In the genomic region with DNA sequence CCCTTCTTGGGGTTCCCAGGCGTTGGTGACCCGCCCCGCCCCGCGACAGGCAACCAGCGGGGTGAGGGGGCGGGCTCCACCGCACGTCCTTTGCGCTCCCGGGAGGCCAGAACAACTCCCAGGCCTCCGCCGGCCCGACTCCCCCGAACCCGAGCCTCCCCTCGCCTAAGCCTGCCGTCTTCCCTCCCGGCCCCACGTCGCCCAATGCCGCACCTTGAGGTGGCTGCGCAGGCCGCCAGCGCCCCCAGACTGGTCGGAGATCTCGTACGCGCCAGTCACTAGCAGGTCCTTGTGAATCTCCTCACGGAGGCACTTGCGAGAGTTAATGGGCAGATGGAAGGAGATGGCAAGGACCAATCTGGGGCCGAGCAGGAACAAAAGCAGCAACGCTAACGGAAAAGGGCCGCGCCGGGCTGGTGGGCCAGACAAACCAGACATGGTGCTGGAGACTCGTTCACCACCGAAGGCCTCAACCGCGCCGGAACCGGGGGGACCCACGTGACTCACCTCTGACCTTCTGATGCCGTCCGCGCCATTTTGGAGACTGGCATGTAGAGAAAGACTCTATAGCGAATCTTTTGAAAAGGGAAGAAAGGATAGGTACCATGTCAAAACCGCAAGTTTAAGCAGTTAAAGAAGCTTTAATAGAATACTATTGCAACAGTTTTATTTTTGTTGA, we compare ENCODE assay signal across 8 cellular contexts. TPM values are rescaled to one million over a fixed set of nuclear protein-coding genes. Genes with fewer than 3 reads are reported as not detected.
DNase-seq lines count a peak whose midpoint lies in the region; ATAC-seq and TF ChIP-seq lines count a peak whose summit lies in the region.

Gene TMED10 (minus strand): TSS at position 471 of the 679 bp plus-strand sequence. CDS start 33 bp downstream, at position 438.

- peaks cover 15% of the 10 kb centered on the region for H3K36me3 Mint-ChIP-seq in activated naive CD4-positive, alpha-beta T cell treated with anti-CD3 and anti-CD28 coated beads, Interleukin-2, amount 10 ng/mL, durations not matched to agents 7 days and 5 days

- dilution Hi-C loops in IMR-90 (cut with HindIII; ENCODE audit: low sequenced_read_pairs, unreplicated experiment): no loop called here

- H3K79me1 ChIP-seq in IMR-90 (ENCODE audit: low read depth in 1 of 2, low read length in 2 of 2): peaks cover 5 to 37% of the 10 kb centered on the region in 2 experiments; a peak in 3 of 4 replicates

- H3K27me3 ChIP-seq in IMR-90 (ENCODE audit: control insufficient read depth, insufficient read depth, low read length) (no peaks in the 10 kb centered on the region), testis (no peaks in the 10 kb centered on the region)

- peak within 1 kb of the TSS; percentile 96 for H3K23ac ChIP-seq in IMR-90 (ENCODE audit: low read depth, low read length)

- peak within 1 kb of the TSS; percentile 72 for H2AK5ac ChIP-seq in IMR-90 (ENCODE audit: low read depth, low read length)

- H2BK5ac ChIP-seq in IMR-90 (ENCODE audit: low read depth, low read length, poor library complexity, severe bottlenecking): peak within 1 kb of the TSS; percentile 94

- in situ Hi-C loops in IMR-90 (cut with MboI; ENCODE audit: low sequenced_read_pairs) (no loop called here), SK-MEL-5 (cut with HindIII; ENCODE audit: low pct_unique_long_range_greater_than_20kb, low sequenced_read_pairs) (no loop called here)

- WGBS in IMR-90 (ENCODE audit: extremely low coverage in 2 of 2, insufficient read length in 1 of 2), 2 experiments: 0% methylated on average over 12 of the region's 49 CpGs; no CpG with 5 or more reads in 1 of the 2 experiments
- 0% methylated on average over 19 to 38 of the region's 49 CpGs for WGBS in testis, 2 donors

- H3K9me3 ChIP-seq in IMR-90 (ENCODE audit: control insufficient read depth, insufficient read depth, low read length) (no peaks in the 10 kb centered on the region), testis (no peaks in the 10 kb centered on the region)

- TF ChIP-seq POLR2A in IMR-90 (IDR thresholded peaks at IDR 0.05; ENCODE audit: low read depth, low read length) (peak; percentile 82; the same call in 1 of the 2 replicates), testis (IDR thresholded peaks at IDR 0.05) (peak; percentile 74)

- peak within 1 kb of the TSS; percentile 84 to 98 for H4K8ac ChIP-seq in IMR-90 (ENCODE audit: low read depth in 2 of 2, low read length in 2 of 2)

- peak within 1 kb of the TSS; percentile 99 for H3K14ac ChIP-seq in IMR-90 (replicated peaks; ENCODE audit: low read depth, low read length)

- peak within 1 kb of the TSS; percentile 81 for H4K5ac ChIP-seq in IMR-90 (ENCODE audit: low read depth, low read length)

- CTCF ChIA-PET in IMR-90 (lab: Yijun Ruan, JAX): no interaction called here
- CTCF ChIA-PET in activated naive CD4-positive, alpha-beta T cell treated with anti-CD3 and anti-CD28 coated beads, Interleukin-2, amount 10 ng/mL, durations not matched to agents 7 days and 5 days (lab: Charles Lee): interaction anchor here (0.6 to 1.6 kb wide), 3 partner anchors 8 to 278 kb away, joined by 3 to 4 read pairs (median 4); no protein-coding TSS in a partner anchor

- peak within 1 kb of the TSS; percentile 97 for H3K4ac ChIP-seq in IMR-90 (ENCODE audit: low read depth, low read length)

- no peaks in the 10 kb centered on the region for H3K9me3 Mint-ChIP-seq in activated naive CD4-positive, alpha-beta T cell treated with anti-CD3 and anti-CD28 coated beads, Interleukin-2, amount 10 ng/mL, durations not matched to agents 7 days and 5 days

- intact Hi-C loops in IMR-90 (cut with micrococcal nuclease) (loop anchor here (1.0 to 5.0 kb wide), 2 partner anchors 83 to 101 kb away; partner anchors contain the start of gene FOS), testis (cut with DNase I; ENCODE audit: low total_unique reads) (no loop called here)

- no peak for TF ChIP-seq CTCF in IMR-90 (conservative IDR thresholded peaks at IDR 0.05; ENCODE audit: low read depth, low read length)
- no peak for TF ChIP-seq CTCF in omental fat pad (IDR thresholded peaks at IDR 0.05)
- TF ChIP-seq CTCF in testis (IDR thresholded peaks at IDR 0.05): no peak

- peak within 1 kb of the TSS; percentile 70 for H3K18ac ChIP-seq in IMR-90 (ENCODE audit: low read depth, low read length)

- H3K4me1 Mint-ChIP-seq in activated naive CD4-positive, alpha-beta T cell treated with anti-CD3 and anti-CD28 coated beads, Interleukin-2, amount 10 ng/mL, durations not matched to agents 7 days and 5 days: peaks cover 47% of the 10 kb centered on the region

- peak within 1 kb of the TSS; percentile 99 for H3K9ac ChIP-seq in IMR-90 (ENCODE audit: low read depth, low read length)

- H3K4me3 Mint-ChIP-seq in activated naive CD4-positive, alpha-beta T cell treated with anti-CD3 and anti-CD28 coated beads, Interleukin-2, amount 10 ng/mL, durations not matched to agents 7 days and 5 days: peak within 1 kb of the TSS; percentile 89

- H3K4me1 ChIP-seq in IMR-90 (ENCODE audit: control insufficient read depth, insufficient read depth, low read length) (no peaks in the 10 kb centered on the region), testis (peaks cover 29% of the 10 kb centered on the region)

- H2AFZ ChIP-seq in IMR-90 (replicated peaks; ENCODE audit: low read length, poor library complexity): peak within 1 kb of the TSS; percentile 89

- peak within 1 kb of the TSS; percentile 98 for H3K27ac Mint-ChIP-seq in activated naive CD4-positive, alpha-beta T cell treated with anti-CD3 and anti-CD28 coated beads, Interleukin-2, amount 10 ng/mL, durations not matched to agents 7 days and 5 days

- no peak for TF ChIP-seq RAD21 in IMR-90 (IDR thresholded peaks at IDR 0.05; ENCODE audit: low read length)

- peak within 1 kb of the TSS; percentile 99 for H3K4me2 ChIP-seq in IMR-90 (ENCODE audit: low read depth, low read length)

- peak within 1 kb of the TSS; percentile 67 for H2BK20ac ChIP-seq in IMR-90 (ENCODE audit: low read depth, low read length)

- H2BK15ac ChIP-seq in IMR-90 (ENCODE audit: low read depth, low read length): peak within 1 kb of the TSS; percentile 79; the same call in 1 of the 3 replicates

- H3K36me3 ChIP-seq in IMR-90 (ENCODE audit: control insufficient read depth, insufficient read depth, low read length) (no peaks in the 10 kb centered on the region), testis (ENCODE audit: low read depth, missing control alignments) (no peaks in the 10 kb centered on the region)

- peak within 1 kb of the TSS; percentile 94 for H3K27ac ChIP-seq in IMR-90 (ENCODE audit: insufficient read depth, low read length)
- H3K27ac ChIP-seq in testis: peak within 1 kb of the TSS; percentile 86 to 94

- BruUV-seq in IMR-90 (replicated peaks; lab: Mats Ljungman, UMichigan): no TSS peak

- H3K9me1 ChIP-seq in IMR-90 (ENCODE audit: insufficient read depth, low read length): no peaks in the 10 kb centered on the region

- H2AK9ac ChIP-seq in IMR-90 (replicated peaks; ENCODE audit: low read depth, low read length, poor library complexity): peak within 1 kb of the TSS; percentile 82

- peaks cover 14% of the 10 kb centered on the region for H3K27me3 Mint-ChIP-seq in activated naive CD4-positive, alpha-beta T cell treated with anti-CD3 and anti-CD28 coated beads, Interleukin-2, amount 10 ng/mL, durations not matched to agents 7 days and 5 days

- peak; percentile 100 for DNase-seq in DMS79 treated with DMSO at 0.1 percent for 48 hours (lab: John Stamatoyannopoulos, UW)
- DNase-seq in IMR-90: peak; percentile 85
- DNase-seq in SK-MEL-5 (ENCODE audit: low read depth, low spot score): peak; percentile 90
- peak; percentile 94 for DNase-seq in activated naive CD4-positive, alpha-beta T cell treated with anti-CD3 and anti-CD28 coated beads, Interleukin-2, amount 10 ng/mL, durations not matched to agents 7 days and 5 days
- peak; percentile 76 for DNase-seq in glomerular endothelial cell (ENCODE audit: extremely low read depth, low read depth, low spot score)
- DNase-seq in omental fat pad (ENCODE audit: low spot score): peak; percentile 71
- peak; percentile 93 for DNase-seq in testis

- H4K20me1 ChIP-seq in IMR-90 (ENCODE audit: insufficient read depth, low read length): peaks cover 28% of the 10 kb centered on the region; the same call in 1 of the 2 replicates

- POLR2A ChIA-PET in IMR-90 (lab: Charles Lee; ENCODE audit: unreplicated experiment): interaction anchor here (0.7 kb wide), 1 partner anchor 97 kb away, joined by 3 read pairs; no protein-coding TSS in a partner anchor

- peak within 1 kb of the TSS; percentile 81 for H4K91ac ChIP-seq in IMR-90 (ENCODE audit: insufficient read depth, low read depth, low read length)

- peak within 1 kb of the TSS; percentile 79 for H2BK120ac ChIP-seq in IMR-90 (ENCODE audit: low read depth, low read length)

- ATAC-seq in GM21528 (IDR thresholded peaks at IDR 0.05; ENCODE audit: low FRiP score, unreplicated experiment) (peak; percentile 83), IMR-90 (ENCODE audit: low read depth) (peak; percentile 85), omental fat pad (ENCODE audit: low FRiP score) (peak; percentile 93)

- H3K56ac ChIP-seq in IMR-90 (ENCODE audit: extremely low read depth, insufficient read depth, low read length): peak within 1 kb of the TSS; percentile 95

- H3K4me3 ChIP-seq in IMR-90 (ENCODE audit: insufficient read depth, low read depth, low read length) (peak within 1 kb of the TSS; percentile 75), testis (peak within 1 kb of the TSS; percentile 75 to 93)

TF ChIP-seq in IMR-90, 13 proteins besides CTCF, POLR2A, EP300 and RAD21 (continues in another document):
- TF ChIP-seq CHD1 (IDR thresholded peaks at IDR 0.05; ENCODE audit: low read depth, low read length): 0 out of 2 replicates have a peak, but pooled peaks have one; percentile 31
- no peak for TF ChIP-seq MAZ (IDR thresholded peaks at IDR 0.05; ENCODE audit: borderline replicate concordance, low read depth, low read length)
- TF ChIP-seq NFE2L2 (IDR thresholded peaks at IDR 0.05; ENCODE audit: low read depth, low read length): no peak
- TF ChIP-seq BHLHE40 (IDR thresholded peaks at IDR 0.05; ENCODE audit: low read depth, low read length): peak; percentile 88
- no peak for TF ChIP-seq FOS (IDR thresholded peaks at IDR 0.05; ENCODE audit: low read depth, low read length)
- no peak for TF ChIP-seq RCOR1 (IDR thresholded peaks at IDR 0.05; ENCODE audit: insufficient replicate concordance, low read length)
- TF ChIP-seq RFX5 (IDR thresholded peaks at IDR 0.05; ENCODE audit: low read depth, low read length): no peak
- no peak for TF ChIP-seq CEBPB (IDR thresholded peaks at IDR 0.05; ENCODE audit: low read depth, low read length)

RNA-seq across cellular contexts. Expression of gene TMED10, which starts in this region (rescaled TPM):
- total RNA-seq in IMR-90 (2012; rRNA removed): 327 and 441 TPM in 2 replicates
- 244 and 254 TPM in 2 replicates for polyA plus RNA-seq in IMR-90 (2012; rRNA removed)
- 142 and 290 TPM in 2 replicates for polyA plus RNA-seq in IMR-90 (2012; cell fraction: cytosol; rRNA removed)
- polyA plus RNA-seq in IMR-90 (2012; cell fraction: nucleus; rRNA removed; ENCODE audit: low replicate concordance): 69.6 and 90.7 TPM in 2 replicates
- 941 and 955 TPM in 2 replicates for total RNA-seq in SK-MEL-5 (2014; rRNA removed; shearing (Covaris generic))
- polyA plus RNA-seq in SK-MEL-5 (2015; cell fraction: cytosol; rRNA removed): 658 and 752 TPM in 2 replicates
- polyA plus RNA-seq in SK-MEL-5 (2015; cell fraction: nucleus; rRNA removed): 105 and 106 TPM in 2 replicates
- 244 and 280 TPM in 2 replicates for total RNA-seq in glomerular endothelial cell
- 100 to 1,000 TPM; 189 to 372 (median 341) TPM for total RNA-seq in omental fat pad
- 100 to 1,000 TPM; 255 to 334 TPM for total RNA-seq in testis
- polyA plus RNA-seq in testis (ENCODE audit: insufficient read depth, low read depth, low replicate concordance): 417 TPM

Comparison
In these comparisons a context has a peak if more than half of its experiments do, and no peak if none do; other contexts are left out.
1. Peak in every context shown above with its lines: DNase-seq, ATAC-seq, H3K4me3 ChIP-seq and H3K27ac ChIP-seq.